ENCODE assay signal across 9 cellular contexts in the genomic region with DNA sequence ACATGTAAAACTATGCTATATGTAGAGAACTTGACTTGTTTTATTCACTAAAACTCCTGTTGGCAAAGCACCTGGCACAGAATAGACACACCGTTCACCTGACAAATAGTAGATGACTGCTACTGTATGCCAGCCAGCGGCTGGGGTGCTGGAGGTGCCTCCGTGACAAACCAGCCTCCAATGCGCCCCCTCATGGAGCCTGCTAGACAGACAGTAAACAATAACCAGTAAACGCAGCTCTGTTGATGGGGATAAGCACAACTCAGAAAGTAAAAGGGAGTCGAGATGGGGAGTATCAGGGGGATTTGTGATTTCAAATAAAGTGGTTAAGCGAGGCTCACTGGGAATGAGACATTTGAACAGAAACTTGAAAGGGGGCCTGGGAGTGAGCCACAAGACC.
DNase-seq lines count a peak whose midpoint lies in the region; ATAC-seq and TF ChIP-seq lines count a peak whose summit lies in the region.
"Had no signal": no experiment of that assay in that cellular context is flagged by ENCODE, and none has a peak within 500 bp of the region (broad histone marks: within the 10 kb centered on the region; RNA-seq: fewer than 3 reads in every experiment).

No MANE protein-coding gene starts in this region.

- 46 to 62% (median 46%) methylated on average over 7 of the region's 7 CpGs for WGBS in adrenal gland, 4 donors

- peak; percentile 35 for ATAC-seq in HG03175 (IDR thresholded peaks at IDR 0.05; ENCODE audit: unreplicated experiment)
- ATAC-seq in HG02981 (IDR thresholded peaks at IDR 0.05; ENCODE audit: unreplicated experiment) = no peak
- no peak for ATAC-seq in GM21515 (IDR thresholded peaks at IDR 0.05; ENCODE audit: unreplicated experiment)
- no peak for ATAC-seq in GM21390 (IDR thresholded peaks at IDR 0.05; ENCODE audit: unreplicated experiment)

- H3K4me3 Mint-ChIP-seq in Calu3 (ENCODE audit: low read depth, unreplicated experiment) = no peak overlapping the region
- H3K4me3 Mint-ChIP-seq: naive B cell had no signal

- no TSS peak for BruUV-seq in Calu3 (replicated peaks; lab: Mats Ljungman, UMichigan)

- no peak overlapping the region for H3K4me3 ChIP-seq in adrenal gland

- no peak overlapping the region for H3K27ac ChIP-seq in adrenal gland

- intact Hi-C loops in Calu3 (cut with micrococcal nuclease; ENCODE audit: unreplicated experiment) (no loop called here), adrenal gland (cut with DNase I) (loop anchor here in 1 of 2 donors (10.0 kb wide), 1 partner anchor 62 kb away; no protein-coding TSS in a partner anchor)

- no peaks in the 10 kb centered on the region for H3K9me3 Mint-ChIP-seq in Calu3 (ENCODE audit: low read depth, unreplicated experiment)
- H3K9me3 Mint-ChIP-seq: naive B cell had no signal

- peaks cover 18% of the 10 kb centered on the region for H3K4me1 Mint-ChIP-seq in Calu3 (ENCODE audit: low read depth, unreplicated experiment)

- peak; percentile 22 for DNase-seq in Calu3
- DNase-seq in adrenal gland = peak; percentile 35 to 81 (median 64)
- peak; percentile 25 to 60 for DNase-seq in lung microvascular endothelial cell (ENCODE audit: low read depth in 2 of 2)
- DNase-seq in H4 (ENCODE audit: low spot score) = no peak
- DNase-seq: naive B cell had no signal

- no peaks in the 10 kb centered on the region for H3K27me3 Mint-ChIP-seq in Calu3 (ENCODE audit: unreplicated experiment)
- H3K27me3 Mint-ChIP-seq: naive B cell had no signal

- H3K36me3 ChIP-seq in adrenal gland (replicated peaks in 1 of 2) = no peaks in the 10 kb centered on the region

- H3K4me1 ChIP-seq in adrenal gland (replicated peaks in 1 of 2) = no peaks in the 10 kb centered on the region

- peaks cover 6% of the 10 kb centered on the region for H3K36me3 Mint-ChIP-seq in Calu3 (ENCODE audit: insufficient read depth, unreplicated experiment)

- H3K27me3 ChIP-seq in adrenal gland = no peaks in the 10 kb centered on the region

- no peak for TF ChIP-seq POLR2A in adrenal gland (IDR thresholded peaks at IDR 0.05)

- TF ChIP-seq CTCF in Calu3 (IDR thresholded peaks at IDR 0.05; ENCODE audit: unreplicated experiment) (no peak), adrenal gland (IDR thresholded peaks at IDR 0.05) (peak; percentile 17 to 54 (median 46))

- no peak overlapping the region for H3K27ac Mint-ChIP-seq in Calu3 (ENCODE audit: unreplicated experiment)

- CTCF ChIA-PET in Calu3 (lab: Charles Lee) = no interaction called here

- H3K9me3 ChIP-seq in adrenal gland (replicated peaks in 1 of 3) = no peaks in the 10 kb centered on the region
